23 cellular contexts compared by ENCODE assay signal in genomic region chr12:111194703-111195051, GRCh38.
A peak's percentile ranks its signal among the peaks of the same experiment; 100 is the strongest.
DNase-seq lines count a peak whose midpoint lies in the region; ATAC-seq, FAIRE-seq and TF ChIP-seq lines count a peak whose summit lies in the region.
"Had no signal": no experiment of that assay in that cellular context is flagged by ENCODE, and none has a peak within 500 bp of the region (broad histone marks: within the 10 kb centered on the region; RNA-seq: fewer than 3 reads in every experiment).

No MANE protein-coding gene starts in this region.

- H3K27ac Mint-ChIP-seq in endodermal cell (no peak overlapping the region), neural progenitor cell (no peak overlapping the region), osteocyte (ENCODE audit: unreplicated experiment) (no peak overlapping the region)
- H3K27ac Mint-ChIP-seq: CD4-positive, alpha-beta T cell; HFFc6 had no signal

- H3K4me3 Mint-ChIP-seq in endodermal cell (no peak overlapping the region), neural progenitor cell (no peak overlapping the region), osteocyte (ENCODE audit: unreplicated experiment) (no peak overlapping the region)
- H3K4me3 Mint-ChIP-seq: CD4-positive, alpha-beta T cell; HFFc6 had no signal

- no peak for DNase-seq in HepG2 (ENCODE audit: low spot score)
- DNase-seq in right lobe of liver = no peak
- no peak for DNase-seq in endodermal cell
- peak; percentile 23 for DNase-seq in neural progenitor cell (ENCODE audit: low spot score)
- no peak for DNase-seq in stimulated activated naive CD4-positive, alpha-beta T cell treated with Interleukin-2 at 50 U/mL for 16 hours (lab: John Stamatoyannopoulos, UW)
- DNase-seq in osteocyte (ENCODE audit: extremely low spot score, unreplicated experiment) = no peak
- no peak for DNase-seq in HuH-7 (ENCODE audit: low spot score)
- DNase-seq: AML-193; Caco-2; CD4-positive, alpha-beta T cell; GOT3; HCEC 1CT; HFFc6; Kasumi-1; KG1 had no signal

- H3K4me1 ChIP-seq in HepG2 (ENCODE audit: insufficient read depth, low read length) = no peaks in the 10 kb centered on the region
- no peaks in the 10 kb centered on the region for H3K4me1 ChIP-seq in right lobe of liver
- H3K4me1 ChIP-seq in endodermal cell (ENCODE audit: control insufficient read depth, insufficient read depth, low read length) = no peaks in the 10 kb centered on the region
- H3K4me1 ChIP-seq in neural progenitor cell = peaks cover 13% of the 10 kb centered on the region
- H3K4me1 ChIP-seq: A549, Caco-2 had no signal

- H3K27ac ChIP-seq in HepG2 (ENCODE audit: extremely low read length, insufficient read depth, low read length) = no peak overlapping the region
- no peak overlapping the region for H3K27ac ChIP-seq in right lobe of liver
- H3K27ac ChIP-seq in endodermal cell (ENCODE audit: low read depth, low read length) = no peak overlapping the region
- no peak overlapping the region for H3K27ac ChIP-seq in neural progenitor cell
- H3K27ac ChIP-seq: 22Rv1, A549, C4-2B had no signal

- H4K20me1 ChIP-seq in HepG2 (ENCODE audit: insufficient read depth, low read length) = no peaks in the 10 kb centered on the region
- peaks cover 14% of the 10 kb centered on the region for H4K20me1 ChIP-seq in neural progenitor cell (ENCODE audit: low read depth)

- TF ChIP-seq EP300 in HepG2 (IDR thresholded peaks at IDR 0.05; ENCODE audit: low read depth in 2 of 2, low read length in 2 of 2) (no peak), HepG2 (CRISPR knock-in tag; IDR thresholded peaks at IDR 0.05; ENCODE audit: borderline replicate concordance) (no peak)

- H2AFZ ChIP-seq in HepG2 (ENCODE audit: low read length) (no peak overlapping the region), neural progenitor cell (replicated peaks) (no peak overlapping the region)

- 31% methylated on average over 4 of the region's 9 CpGs for WGBS in HepG2 (ENCODE audit: low lambda C conversion rate)
- 80% methylated on average over 5 of the region's 9 CpGs for WGBS in right lobe of liver (ENCODE audit: insufficient coverage, low coverage, low lambda C conversion rate, missing lambda C conversion rate)
- WGBS in endodermal cell (ENCODE audit: insufficient coverage in 1 of 2, insufficient read length in 1 of 2), 2 experiments = 86 to 94% methylated on average over 9 of the region's 9 CpGs

- CTCF ChIA-PET in HepG2 (lab: Yijun Ruan, JAX; ENCODE audit: low intra/inter-chr PET ratio, low total read pairs) = no interaction called here

- no TSS peak for BruUV-seq in HepG2 (replicated peaks; lab: Mats Ljungman, UMichigan)

- no peaks in the 10 kb centered on the region for H3K9me3 ChIP-seq in HepG2 (ENCODE audit: low read length)
- H3K9me3 ChIP-seq in right lobe of liver = no peaks in the 10 kb centered on the region
- H3K9me3 ChIP-seq in endodermal cell (ENCODE audit: control insufficient read depth, low read length) = no peaks in the 10 kb centered on the region
- H3K9me3 ChIP-seq in neural progenitor cell (ENCODE audit: low read depth) = no peaks in the 10 kb centered on the region
- H3K9me3 ChIP-seq: Caco-2 had no signal

- H3K9ac ChIP-seq in HepG2 (ENCODE audit: insufficient read depth, low read depth, low read length) = no peak overlapping the region
- H3K9ac ChIP-seq in endodermal cell (ENCODE audit: extremely low read depth, low read length, poor library complexity, severe bottlenecking) = no peak overlapping the region
- H3K9ac ChIP-seq in neural progenitor cell = no peak overlapping the region

- H3K36me3 Mint-ChIP-seq in endodermal cell (ENCODE audit: low read depth) (peaks cover under 1% of the 10 kb centered on the region), neural progenitor cell (no peaks in the 10 kb centered on the region), osteocyte (ENCODE audit: unreplicated experiment) (no peaks in the 10 kb centered on the region)

- H3K27me3 Mint-ChIP-seq in endodermal cell (ENCODE audit: insufficient read depth) (no peaks in the 10 kb centered on the region), neural progenitor cell (ENCODE audit: insufficient read depth, low read depth) (peaks cover 7% of the 10 kb centered on the region), osteocyte (ENCODE audit: unreplicated experiment) (peaks cover 26% of the 10 kb centered on the region)

- TF ChIP-seq CTCF in HepG2 (CRISPR knock-in tag; IDR thresholded peaks at IDR 0.05) (no peak), right lobe of liver (IDR thresholded peaks at IDR 0.05) (no peak), endodermal cell (conservative IDR thresholded peaks at IDR 0.05) (peak; percentile 22), neural progenitor cell (IDR thresholded peaks at IDR 0.05) (peak; percentile 4), osteocyte (IDR thresholded peaks at IDR 0.05) (no peak)

- H3K4me3 ChIP-seq in HepG2 (replicated peaks in 1 of 3; ENCODE audit: insufficient read depth in 1 of 3, low read depth in 2 of 3, low read length in 3 of 3) = no peak overlapping the region
- no peak overlapping the region for H3K4me3 ChIP-seq in right lobe of liver
- H3K4me3 ChIP-seq in endodermal cell (ENCODE audit: low read length) = no peak overlapping the region
- H3K4me3 ChIP-seq in neural progenitor cell = no peak overlapping the region
- H3K4me3 ChIP-seq: A549 had no signal

- intact Hi-C loops in HepG2 (cut with micrococcal nuclease; ENCODE audit: unreplicated experiment) = no loop called here
- intact Hi-C loops in right lobe of liver (cut with DNase I) = no loop called here

- no peak for TF ChIP-seq RAD21 in HepG2 (CRISPR knock-in tag; IDR thresholded peaks at IDR 0.05)

- H3K9me3 Mint-ChIP-seq in endodermal cell (no peaks in the 10 kb centered on the region), neural progenitor cell (no peaks in the 10 kb centered on the region), osteocyte (ENCODE audit: unreplicated experiment) (no peaks in the 10 kb centered on the region)
- H3K9me3 Mint-ChIP-seq: CD4-positive, alpha-beta T cell had no signal

- no peaks in the 10 kb centered on the region for H3K36me3 ChIP-seq in HepG2 (replicated peaks in 1 of 2; ENCODE audit: control insufficient read depth in 1 of 2, insufficient read depth in 2 of 2, low read length in 2 of 2)
- H3K36me3 ChIP-seq in right lobe of liver = no peaks in the 10 kb centered on the region
- peaks cover 3% of the 10 kb centered on the region for H3K36me3 ChIP-seq in endodermal cell (ENCODE audit: control insufficient read depth, insufficient read depth, low read length)
- H3K36me3 ChIP-seq in neural progenitor cell = no peaks in the 10 kb centered on the region

- H3K4me1 Mint-ChIP-seq in endodermal cell (no peaks in the 10 kb centered on the region), neural progenitor cell (peaks cover 14% of the 10 kb centered on the region), osteocyte (ENCODE audit: unreplicated experiment) (no peaks in the 10 kb centered on the region)

- POLR2A ChIA-PET in HepG2 (lab: Yijun Ruan, JAX) = no interaction called here

- in situ Hi-C loops in HepG2 (cut with HindIII; ENCODE audit: extremely low pct_ligation_motif_present, low pct_unique_long_range_greater_than_20kb) = no loop called here

- H3K27me3 ChIP-seq in HepG2 (ENCODE audit: control insufficient read depth in 1 of 2, insufficient read depth in 2 of 2, low read length in 2 of 2) (peaks cover 2 to 35% of the 10 kb centered on the region in 2 experiments; a peak in 4 of 5 replicates), right lobe of liver (no peaks in the 10 kb centered on the region), endodermal cell (ENCODE audit: control insufficient read depth, insufficient read depth, low read length, poor library complexity, severe bottlenecking) (no peaks in the 10 kb centered on the region), neural progenitor cell (no peaks in the 10 kb centered on the region)

- H3K4me2 ChIP-seq in HepG2 (ENCODE audit: low read depth, low read length) = no peak overlapping the region
- no peak overlapping the region for H3K4me2 ChIP-seq in neural progenitor cell
- H3K4me2 ChIP-seq: A549 had no signal

- TF ChIP-seq POLR2A in HepG2 (IDR thresholded peaks at IDR 0.05; ENCODE audit: insufficient read depth in 1 of 2, low read depth in 2 of 2, low read length in 2 of 2) (no peak), right lobe of liver (IDR thresholded peaks at IDR 0.05) (no peak)

- ATAC-seq in HepG2 (0 out of 3 replicates have a peak, but pooled peaks have one; percentile 27), right lobe of liver (no peak)

- H3K79me2 ChIP-seq in HepG2 (ENCODE audit: insufficient read depth, low read length) = no peaks in the 10 kb centered on the region
- no peaks in the 10 kb centered on the region for H3K79me2 ChIP-seq in neural progenitor cell (ENCODE audit: low read depth)

- FAIRE-seq in HepG2 (lab: Jason Lieb, UNC) = no peak
- FAIRE-seq: A549, D721Med, G401.6, GM12891, GM19239, HTR-8/SVneo had no signal

- H3F3A ChIP-seq in neural progenitor cell (ENCODE audit: low read depth) = no peaks in the 10 kb centered on the region

TF ChIP-seq in HepG2, 621 proteins besides CTCF, POLR2A, EP300 and RAD21:
- TF ChIP-seq ZNF549 (CRISPR knock-in tag; IDR thresholded peaks at IDR 0.05) (no peak), ZNF350 (CRISPR knock-in tag; IDR thresholded peaks at IDR 0.05; ENCODE audit: borderline replicate concordance, low read depth) (no peak), ZFP41 (CRISPR knock-in tag; IDR thresholded peaks at IDR 0.05; ENCODE audit: borderline replicate concordance) (no peak)
TF ChIP-seq in HepG2: peak in this region for 0.

Comparison
In these comparisons a context has a peak if more than half of its experiments do, and no peak if none do; other contexts are left out.
1. CTCF ChIP-seq: peak in endodermal cell (single experiment) and neural progenitor cell (single experiment); none in HepG2 (single experiment), right lobe of liver (0 of 4) and osteocyte (single experiment).